ENCODE assay signal across 18 cellular contexts in the genomic region with DNA sequence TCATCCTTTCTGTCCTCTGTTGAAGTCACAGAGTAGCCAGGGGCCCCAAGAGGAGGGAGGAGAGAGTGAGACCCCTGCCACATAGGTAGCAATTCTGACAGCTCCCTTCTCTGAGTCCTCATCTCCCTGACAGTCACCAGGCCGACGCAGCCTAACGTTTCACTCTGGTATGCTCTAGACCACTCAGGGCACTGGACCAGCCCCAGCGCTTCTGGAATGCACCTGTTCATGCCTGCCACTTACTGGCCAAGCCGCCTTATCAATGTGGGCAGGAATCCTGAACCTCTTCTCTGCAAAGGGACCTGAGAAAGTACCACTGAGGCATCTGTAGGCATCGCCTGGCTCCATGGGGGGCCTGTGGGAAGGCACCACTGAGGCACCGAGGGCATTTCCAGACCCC. TPM values are rescaled to one million over a fixed set of nuclear protein-coding genes. Genes with fewer than 3 reads are reported as not detected.
DNase-seq lines count a peak whose midpoint lies in the region; ATAC-seq and TF ChIP-seq lines count a peak whose summit lies in the region.
"Had no signal": no experiment of that assay in that cellular context is flagged by ENCODE, and none has a peak within 500 bp of the region (broad histone marks: within the 10 kb centered on the region; RNA-seq: fewer than 3 reads in every experiment).

No MANE protein-coding gene starts in this region.

- 46 to 71% methylated on average over 4 to 7 of the region's 7 CpGs for WGBS in thyroid gland, 2 donors

- CTCF ChIA-PET in naive thymus-derived CD4-positive, alpha-beta T cell (lab: Charles Lee) = no interaction called here

- no peaks in the 10 kb centered on the region for H3K36me3 Mint-ChIP-seq in activated T-cell treated with anti-CD3 and anti-CD28 coated beads, Interleukin-2, amount 50 U/mL, for 72 hours (ENCODE audit: insufficient read depth in 2 of 2)
- no peaks in the 10 kb centered on the region for H3K36me3 Mint-ChIP-seq in activated T-cell treated with anti-CD3 and anti-CD28 coated beads, Interleukin-2, amount 50 U/mL, for 4 hours (ENCODE audit: insufficient read depth)
- no peaks in the 10 kb centered on the region for H3K36me3 Mint-ChIP-seq in activated naive CD8-positive, alpha-beta T cell treated with anti-CD3 and anti-CD28 coated beads, Interleukin-2, amount 10 ng/mL, durations not matched to agents 7 days and 5 days
- H3K36me3 Mint-ChIP-seq in naive thymus-derived CD4-positive, alpha-beta T cell = peaks cover 0 to 8% (median 0%) of the 10 kb centered on the region in 5 donors
- H3K36me3 Mint-ChIP-seq in HFFc6 (ENCODE audit: low read depth) = no peaks in the 10 kb centered on the region

- no peaks in the 10 kb centered on the region for H3K27me3 ChIP-seq in naive thymus-derived CD4-positive, alpha-beta T cell (ENCODE audit: control insufficient read depth in 2 of 2, insufficient read depth in 2 of 2, low read length in 2 of 2)
- H3K27me3 ChIP-seq in thyroid gland = no peaks in the 10 kb centered on the region
- H3K27me3 ChIP-seq: BLaER1 treated with 17β-estradiol and CSF1 and Interleukin-3, amounts not matched to agents 10 nM and 100 nM had no signal

- no peak for TF ChIP-seq POLR2A in thyroid gland (IDR thresholded peaks at IDR 0.05)

- no peak for DNase-seq in activated T-cell treated with anti-CD3 and anti-CD28 coated beads, Interleukin-2, amount 50 U/mL, for 72 hours
- no peak for DNase-seq in activated T-cell treated with anti-CD3 and anti-CD28 coated beads, Interleukin-2, amount 50 U/mL, for 4 hours
- no peak for DNase-seq in activated naive CD8-positive, alpha-beta T cell treated with anti-CD3 and anti-CD28 coated beads, Interleukin-2, amount 10 ng/mL, durations not matched to agents 7 days and 5 days
- no peak for DNase-seq in naive thymus-derived CD4-positive, alpha-beta T cell
- DNase-seq in thyroid gland (peak; percentile 82 to 90), HFFc6 (no peak)
- DNase-seq: Calu3; CD8-positive, alpha-beta T cell; KBM-7; NCI-H1694 treated with DMSO at 0.1 percent for 48 hours; NCI-H510A; NCI-H748 treated with DMSO at 0.1 percent for 48 hours; OCI-M1; Right ventricle myocardium superior had no signal

- peak overlapping the region; percentile 61 for H3K27ac Mint-ChIP-seq in activated T-cell treated with anti-CD3 and anti-CD28 coated beads, Interleukin-2, amount 50 U/mL, for 72 hours
- peak overlapping the region; percentile 25 for H3K27ac Mint-ChIP-seq in activated naive CD8-positive, alpha-beta T cell treated with anti-CD3 and anti-CD28 coated beads, Interleukin-2, amount 10 ng/mL, durations not matched to agents 7 days and 5 days
- H3K27ac Mint-ChIP-seq in naive thymus-derived CD4-positive, alpha-beta T cell = peak overlapping the region in 6 of 9 donors; percentile 55 to 77 (median 61)
- H3K27ac Mint-ChIP-seq in HFFc6 = no peak overlapping the region

- H3K4me1 Mint-ChIP-seq in activated T-cell treated with anti-CD3 and anti-CD28 coated beads, Interleukin-2, amount 50 U/mL, for 72 hours (ENCODE audit: low read depth) = peaks cover 6% of the 10 kb centered on the region
- H3K4me1 Mint-ChIP-seq in activated T-cell treated with anti-CD3 and anti-CD28 coated beads, Interleukin-2, amount 50 U/mL, for 4 hours (ENCODE audit: low read depth) = peaks cover 12% of the 10 kb centered on the region
- H3K4me1 Mint-ChIP-seq in activated naive CD8-positive, alpha-beta T cell treated with anti-CD3 and anti-CD28 coated beads, Interleukin-2, amount 10 ng/mL, durations not matched to agents 7 days and 5 days = peaks cover 11% of the 10 kb centered on the region
- H3K4me1 Mint-ChIP-seq in naive thymus-derived CD4-positive, alpha-beta T cell = peaks cover 4 to 20% (median 15%) of the 10 kb centered on the region in 7 donors
- H3K4me1 Mint-ChIP-seq in HFFc6 (ENCODE audit: low read depth) = no peaks in the 10 kb centered on the region

- no peak overlapping the region for H3K27ac ChIP-seq in naive thymus-derived CD4-positive, alpha-beta T cell (ENCODE audit: low read depth, low read length)
- H3K27ac ChIP-seq in thyroid gland = no peak overlapping the region
- H3K27ac ChIP-seq: BLaER1 treated with 17β-estradiol and CSF1 and Interleukin-3, amounts not matched to agents 10 nM and 100 nM had no signal

- no peaks in the 10 kb centered on the region for H3K9me3 Mint-ChIP-seq in activated T-cell treated with anti-CD3 and anti-CD28 coated beads, Interleukin-2, amount 50 U/mL, for 72 hours
- no peaks in the 10 kb centered on the region for H3K9me3 Mint-ChIP-seq in activated T-cell treated with anti-CD3 and anti-CD28 coated beads, Interleukin-2, amount 50 U/mL, for 4 hours
- H3K9me3 Mint-ChIP-seq in activated naive CD8-positive, alpha-beta T cell treated with anti-CD3 and anti-CD28 coated beads, Interleukin-2, amount 10 ng/mL, durations not matched to agents 7 days and 5 days = no peaks in the 10 kb centered on the region
- H3K9me3 Mint-ChIP-seq in naive thymus-derived CD4-positive, alpha-beta T cell = peaks cover 0 to 10% (median 0%) of the 10 kb centered on the region in 11 donors
- no peaks in the 10 kb centered on the region for H3K9me3 Mint-ChIP-seq in HFFc6
- H3K9me3 Mint-ChIP-seq: CD8-positive, alpha-beta T cell had no signal

- POLR2A ChIA-PET in activated naive CD8-positive, alpha-beta T cell treated with anti-CD3 and anti-CD28 coated beads, Interleukin-2, amount 10 ng/mL, durations not matched to agents 7 days and 5 days (lab: Charles Lee) = no interaction called here
- POLR2A ChIA-PET in naive thymus-derived CD4-positive, alpha-beta T cell (lab: Charles Lee) = interaction anchor here (1.2 kb wide), 1 partner anchor 51 kb away, joined by 4 read pairs; no protein-coding TSS in a partner anchor

- H3K4me1 ChIP-seq in naive thymus-derived CD4-positive, alpha-beta T cell (ENCODE audit: control insufficient read depth in 2 of 2, insufficient read depth in 2 of 2, low read length in 2 of 2) = no peaks in the 10 kb centered on the region
- peaks cover 7 to 10% of the 10 kb centered on the region in 2 donors for H3K4me1 ChIP-seq in thyroid gland

- no peaks in the 10 kb centered on the region for H3K9me3 ChIP-seq in naive thymus-derived CD4-positive, alpha-beta T cell (ENCODE audit: control insufficient read depth in 2 of 3, low read length in 3 of 3)
- H3K9me3 ChIP-seq in thyroid gland = no peaks in the 10 kb centered on the region
- H3K9me3 ChIP-seq: BLaER1 treated with 17β-estradiol and CSF1 and Interleukin-3, amounts not matched to agents 10 nM and 100 nM had no signal

- intact Hi-C loops in naive thymus-derived CD4-positive, alpha-beta T cell (cut with micrococcal nuclease) = no loop called here
- intact Hi-C loops in thyroid gland (cut with DNase I) = no loop called here

- H3K36me3 ChIP-seq in naive thymus-derived CD4-positive, alpha-beta T cell (ENCODE audit: control insufficient read depth in 2 of 3, insufficient read depth in 3 of 3, low read length in 3 of 3) = peaks cover 0 to 15% (median 5%) of the 10 kb centered on the region in 3 experiments
- no peaks in the 10 kb centered on the region for H3K36me3 ChIP-seq in thyroid gland

- no peak for ATAC-seq in activated T-cell treated with anti-CD3 and anti-CD28 coated beads, Interleukin-2, amount 50 U/mL, for 72 hours (replicated peaks in 1 of 2)
- ATAC-seq in activated T-cell treated with anti-CD3 and anti-CD28 coated beads, Interleukin-2, amount 50 U/mL, for 4 hours = no peak
- ATAC-seq in activated naive CD8-positive, alpha-beta T cell treated with anti-CD3 and anti-CD28 coated beads, Interleukin-2, amount 10 ng/mL, durations not matched to agents 7 days and 5 days (ENCODE audit: low read depth) = no peak
- no peak for ATAC-seq in naive thymus-derived CD4-positive, alpha-beta T cell
- ATAC-seq in HG03457 (IDR thresholded peaks at IDR 0.05; ENCODE audit: unreplicated experiment) = no peak
- ATAC-seq: CD8-positive, alpha-beta T cell; GM12878; HepG2 had no signal

- no peaks in the 10 kb centered on the region for H3K27me3 Mint-ChIP-seq in activated T-cell treated with anti-CD3 and anti-CD28 coated beads, Interleukin-2, amount 50 U/mL, for 72 hours (ENCODE audit: low read depth)
- H3K27me3 Mint-ChIP-seq in activated T-cell treated with anti-CD3 and anti-CD28 coated beads, Interleukin-2, amount 50 U/mL, for 4 hours (ENCODE audit: low read depth) = no peaks in the 10 kb centered on the region
- H3K27me3 Mint-ChIP-seq in activated naive CD8-positive, alpha-beta T cell treated with anti-CD3 and anti-CD28 coated beads, Interleukin-2, amount 10 ng/mL, durations not matched to agents 7 days and 5 days = no peaks in the 10 kb centered on the region
- no peaks in the 10 kb centered on the region for H3K27me3 Mint-ChIP-seq in naive thymus-derived CD4-positive, alpha-beta T cell
- H3K27me3 Mint-ChIP-seq in HFFc6 (ENCODE audit: insufficient read depth) = no peaks in the 10 kb centered on the region; the same call in 1 of the 2 replicates

- TF ChIP-seq CTCF in thyroid gland (IDR thresholded peaks at IDR 0.05) = no peak
- no peak for TF ChIP-seq CTCF in HFFc6 (IDR thresholded peaks at IDR 0.05)

- H3K4me3 Mint-ChIP-seq in activated T-cell treated with anti-CD3 and anti-CD28 coated beads, Interleukin-2, amount 50 U/mL, for 72 hours = no peak overlapping the region
- H3K4me3 Mint-ChIP-seq in activated T-cell treated with anti-CD3 and anti-CD28 coated beads, Interleukin-2, amount 50 U/mL, for 4 hours = no peak overlapping the region
- no peak overlapping the region for H3K4me3 Mint-ChIP-seq in activated naive CD8-positive, alpha-beta T cell treated with anti-CD3 and anti-CD28 coated beads, Interleukin-2, amount 10 ng/mL, durations not matched to agents 7 days and 5 days
- H3K4me3 Mint-ChIP-seq in naive thymus-derived CD4-positive, alpha-beta T cell = no peak overlapping the region
- no peak overlapping the region for H3K4me3 Mint-ChIP-seq in HFFc6
- H3K4me3 Mint-ChIP-seq: CD8-positive, alpha-beta T cell had no signal

- no peak overlapping the region for H3K4me3 ChIP-seq in naive thymus-derived CD4-positive, alpha-beta T cell (ENCODE audit: low read length)
- H3K4me3 ChIP-seq in thyroid gland (replicated peaks in 1 of 3) = no peak overlapping the region
- H3K4me3 ChIP-seq: BLaER1 treated with 17β-estradiol and CSF1 and Interleukin-3, amounts not matched to agents 10 nM and 100 nM; GM12878 had no signal

RNA-seq across cellular contexts. Expression of a gene that starts 50.2 kb away (rescaled TPM):
- total RNA-seq in activated T-cell treated with anti-CD3 and anti-CD28 coated beads, Interleukin-2, amount 50 U/mL, for 72 hours = 10 to 100 TPM; 41.6 to 47.0 TPM
- 10 to 100 TPM; 34.7 to 36.3 (median 35.1) TPM for total RNA-seq in activated T-cell treated with anti-CD3 and anti-CD28 coated beads, Interleukin-2, amount 50 U/mL, for 4 hours
- total RNA-seq in activated naive CD8-positive, alpha-beta T cell treated with anti-CD3 and anti-CD28 coated beads, Interleukin-2, amount 10 ng/mL, durations not matched to agents 7 days and 5 days = 10 to 100 TPM; 56.4 to 59.4 TPM
- 100 to 1,000 TPM in 4 of 5 experiments, 10 to 100 TPM in 1; 55.0 to 130 (median 109) TPM for total RNA-seq in naive thymus-derived CD4-positive, alpha-beta T cell
- polyA plus RNA-seq in naive thymus-derived CD4-positive, alpha-beta T cell = 10 to 100 TPM; 20.1 to 29.0 TPM
- 100 to 1,000 TPM in 1 of 4 donors, 10 to 100 TPM in 3; 77.1 to 110 (median 90.6) TPM for total RNA-seq in thyroid gland
- total RNA-seq in HFFc6 (2021; fragmentation: NEBNext Ultra II Directional; extraction: Animal tissue kit (Norgen Biotek cat#: 25700)) = 10 to 100 TPM; 13.8 to 20.3 (median 17.3) TPM

RNA-seq across cellular contexts. Expression of a gene that starts 57.6 kb away (rescaled TPM):
- 100 to 1,000 TPM; 145 to 155 TPM for total RNA-seq in activated T-cell treated with anti-CD3 and anti-CD28 coated beads, Interleukin-2, amount 50 U/mL, for 72 hours
- 100 to 1,000 TPM; 121 to 140 (median 139) TPM for total RNA-seq in activated T-cell treated with anti-CD3 and anti-CD28 coated beads, Interleukin-2, amount 50 U/mL, for 4 hours
- 100 to 1,000 TPM; 114 to 126 TPM for total RNA-seq in activated naive CD8-positive, alpha-beta T cell treated with anti-CD3 and anti-CD28 coated beads, Interleukin-2, amount 10 ng/mL, durations not matched to agents 7 days and 5 days
- 100 to 1,000 TPM in 1 of 5 experiments, 10 to 100 TPM in 1, 1 to 10 TPM in 3; 5.2 to 121 (median 8.9) TPM for total RNA-seq in naive thymus-derived CD4-positive, alpha-beta T cell
- 1 to 10 TPM; 6.0 to 8.0 TPM for polyA plus RNA-seq in naive thymus-derived CD4-positive, alpha-beta T cell
- 10 to 100 TPM in 2 of 4 donors, 1 to 10 TPM in 2; 2.8 to 16.3 (median 11.2) TPM for total RNA-seq in thyroid gland
- 100 to 1,000 TPM in 5 of 6 experiments, 10 to 100 TPM in 1; 65.7 to 135 (median 123) TPM for total RNA-seq in HFFc6 (2021; fragmentation: NEBNext Ultra II Directional; extraction: Animal tissue kit (Norgen Biotek cat#: 25700))

Comparison
In these comparisons a context has a peak if more than half of its experiments do, and no peak if none do; other contexts are left out.
1. DNase-seq: peak in thyroid gland (2 of 2); none in activated T-cell treated with anti-CD3 and anti-CD28 coated beads, Interleukin-2, amount 50 U/mL, for 72 hours (0 of 2), activated T-cell treated with anti-CD3 and anti-CD28 coated beads, Interleukin-2, amount 50 U/mL, for 4 hours (single experiment), activated naive CD8-positive, alpha-beta T cell treated with anti-CD3 and anti-CD28 coated beads, Interleukin-2, amount 10 ng/mL, durations not matched to agents 7 days and 5 days (single experiment), naive thymus-derived CD4-positive, alpha-beta T cell (0 of 9) and HFFc6 (single experiment).